Comparison of ENCODE assay signal across 8 cellular contexts in genomic region chr2:68837164-68837860, GRCh38. TPM values are rescaled to one million over a fixed set of nuclear protein-coding genes. Genes with fewer than 3 reads are reported as not detected.
DNase-seq lines count a peak whose midpoint lies in the region; TF ChIP-seq lines count a peak whose summit lies in the region.

No MANE protein-coding gene starts in this region.

- H3K36me3 ChIP-seq in GM06990 (ENCODE audit: control insufficient read depth, insufficient read depth, low read length) (no peaks in the 10 kb centered on the region), osteoblast (ENCODE audit: insufficient read depth, low read length) (no peaks in the 10 kb centered on the region)

- peaks cover 7% of the 10 kb centered on the region for H3K4me1 ChIP-seq in osteoblast (ENCODE audit: insufficient read depth, low read length)

- no peaks in the 10 kb centered on the region for H3K9me3 ChIP-seq in osteoblast (ENCODE audit: low read depth, low read length)

- no peak overlapping the region for H2AFZ ChIP-seq in osteoblast (ENCODE audit: low read length)

- H3K4me3 ChIP-seq in GM06990 (replicated peaks; ENCODE audit: low read depth, low read length) (no peak overlapping the region), osteoblast (ENCODE audit: insufficient read depth, low read length) (no peak overlapping the region)

- H3K4me2 ChIP-seq in osteoblast (ENCODE audit: insufficient read depth, low read length): no peak overlapping the region

- H3K27ac ChIP-seq in osteoblast (ENCODE audit: low read depth, low read length): no peak overlapping the region

- no peaks in the 10 kb centered on the region; the same call in 1 of the 2 replicates for H3K27me3 ChIP-seq in GM06990 (replicated peaks; ENCODE audit: control insufficient read depth, insufficient read depth, low read length)
- peaks cover 4% of the 10 kb centered on the region for H3K27me3 ChIP-seq in osteoblast (ENCODE audit: insufficient read depth, low read length)

- peak; percentile 47 for DNase-seq in GM06990 (ENCODE audit: extremely low read depth, insufficient read length)
- DNase-seq in LHCN-M2 (ENCODE audit: low read depth): peak; percentile 22
- peak in 2 of 3 experiments; percentile 16 to 28 for DNase-seq in activated CD8-positive, alpha-beta memory T cell treated with anti-CD3 and anti-CD28 coated beads for 48 hours (ENCODE audit: low read depth in 2 of 3, low spot score in 2 of 3)
- peak; percentile 67 to 84 for DNase-seq in erythroblast (lab: John Stamatoyannopoulos, UW)
- DNase-seq in osteoblast (ENCODE audit: insufficient read length, low spot score, missing footprints): no peak
- peak; percentile 57 for DNase-seq in ureter (ENCODE audit: low spot score)
- no peak for DNase-seq in T1000 (lab: John Stamatoyannopoulos, UW)
- no peak for DNase-seq in OCI-M2 (lab: John Stamatoyannopoulos, UW; ENCODE audit: unreplicated experiment)

- TF ChIP-seq POLR2A in erythroblast (IDR thresholded peaks at IDR 0.05; ENCODE audit: low read length): no peak

- peak; percentile 83 for TF ChIP-seq CTCF in GM06990 (IDR thresholded peaks at IDR 0.05; ENCODE audit: insufficient read depth, low read length, poor library complexity, severe bottlenecking)
- TF ChIP-seq CTCF in osteoblast (IDR thresholded peaks at IDR 0.05; ENCODE audit: extremely low read depth, low read depth, low read length): peak; percentile 48

- no peaks in the 10 kb centered on the region for H4K20me1 ChIP-seq in osteoblast (ENCODE audit: insufficient read depth, low read length)

- no peaks in the 10 kb centered on the region for H3K79me2 ChIP-seq in osteoblast (ENCODE audit: insufficient read depth, low read length)

RNA-seq across cellular contexts. Expression of gene BMP10, which starts 33.9 kb away (rescaled TPM):
- total RNA-seq in LHCN-M2 (2014; rRNA removed) (not detected in 2 replicates), osteoblast (not detected in 2 replicates), ureter (not detected)
- polyA plus RNA-seq in LHCN-M2 (2012): not detected

Comparison
In these comparisons a context has a peak if more than half of its experiments do, and no peak if none do; other contexts are left out.
1. DNase-seq: peak in GM06990 (single experiment), LHCN-M2 (single experiment), activated CD8-positive, alpha-beta memory T cell treated with anti-CD3 and anti-CD28 coated beads for 48 hours (2 of 3), erythroblast (2 of 2) and ureter (single experiment); none in osteoblast (single experiment), T1000 (single experiment) and OCI-M2 (single experiment).